Comparison of ENCODE assay signal across 35 cellular contexts in the genomic region with DNA sequence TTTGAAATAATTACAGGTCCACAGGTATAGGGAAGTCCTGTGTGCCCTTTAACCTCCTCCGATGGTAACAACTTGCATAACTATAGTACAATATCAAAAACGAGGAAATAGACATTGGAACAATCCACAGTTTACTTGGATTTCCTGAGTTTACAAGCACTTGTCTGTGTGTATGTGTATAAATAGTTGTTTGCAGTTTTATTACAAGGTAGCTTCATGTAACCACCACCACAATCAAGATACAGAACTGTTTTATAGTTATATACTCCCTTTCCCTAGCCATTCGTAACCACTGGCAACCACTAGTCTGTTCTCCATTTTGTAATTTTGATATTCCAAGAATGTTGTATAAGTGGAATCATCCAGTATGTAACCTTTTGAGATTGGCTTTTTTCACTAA.
"Had no signal": no experiment of that assay in that cellular context is flagged by ENCODE, and none has a peak within 500 bp of the region (broad histone marks: within the 10 kb centered on the region; RNA-seq: fewer than 3 reads in every experiment).

No MANE protein-coding gene starts in this region.

- H3K27ac ChIP-seq: ascending aorta, breast epithelium, cardiac muscle cell, coronary artery, dorsolateral prefrontal cortex, esophagus muscularis mucosa, foreskin keratinocyte, gastroesophageal sphincter, heart right ventricle had no signal

- H3K9me3 ChIP-seq: ascending aorta, breast epithelium, esophagus muscularis mucosa, gastroesophageal sphincter, heart right ventricle had no signal

- H3K27me3 Mint-ChIP-seq: activated CD4-positive, alpha-beta memory T cell treated with anti-CD3 and anti-CD28 coated beads for 36 hours; activated CD4-positive, alpha-beta T cell treated with anti-CD3 and anti-CD28 coated beads for 36 hours; activated CD4-positive, alpha-beta T cell treated with anti-CD3 and anti-CD28 coated beads, Interleukin-2, amount 10 ng/mL, durations not matched to agents 24 days and 14 days; activated CD8-positive, alpha-beta memory T cell treated with anti-CD3 and anti-CD28 coated beads, Interleukin-2, amount 10 ng/mL, durations not matched to agents 7 days and 5 days; activated naive CD8-positive, alpha-beta T cell treated with anti-CD3 and anti-CD28 coated beads for 36 hours; activated T-cell treated with anti-CD3 and anti-CD28 coated beads, Interleukin-2, amount 50 U/mL, for 24 hours; activated T-helper 17 cell treated with anti-CD3 and anti-CD28 coated beads, Interleukin-2, amount 50 U/mL, for 72 hours; dendritic cell treated with granulocyte-macrophage colony-stimulating factor and Interleukin-4, amounts not matched to agents 40 ng/mL and 50 ng/mL, for 4 days; T-helper 17 cell had no signal

- H3K4me3 Mint-ChIP-seq: activated CD4-positive, alpha-beta memory T cell treated with anti-CD3 and anti-CD28 coated beads for 36 hours; activated CD4-positive, alpha-beta T cell treated with anti-CD3 and anti-CD28 coated beads for 36 hours; activated CD4-positive, alpha-beta T cell treated with anti-CD3 and anti-CD28 coated beads, Interleukin-2, amount 10 ng/mL, durations not matched to agents 24 days and 14 days; activated CD8-positive, alpha-beta memory T cell treated with anti-CD3 and anti-CD28 coated beads, Interleukin-2, amount 10 ng/mL, durations not matched to agents 7 days and 5 days; activated CD8-positive, alpha-beta T cell treated with anti-CD3 and anti-CD28 coated beads, Interleukin-2, amount 10 ng/mL, durations not matched to agents 7 days and 5 days; activated naive CD8-positive, alpha-beta T cell treated with anti-CD3 and anti-CD28 coated beads for 36 hours; activated T-cell treated with anti-CD3 and anti-CD28 coated beads, Interleukin-2, amount 50 U/mL, for 24 hours; activated T-helper 17 cell treated with anti-CD3 and anti-CD28 coated beads, Interleukin-2, amount 50 U/mL, for 72 hours; brain; dendritic cell treated with granulocyte-macrophage colony-stimulating factor and Interleukin-4, amounts not matched to agents 40 ng/mL and 50 ng/mL, for 4 days; endodermal cell; T-helper 17 cell; T-helper 2 cell treated with Interferon-gamma antibody and Interleukin-4, amounts not matched to agents 5 μg/mL and 100 μg/mL, for 36 hours had no signal

- H3K4me1 Mint-ChIP-seq: endodermal cell had no signal

- ATAC-seq: activated CD4-positive, alpha-beta T cell treated with anti-CD3 and anti-CD28 coated beads for 36 hours; activated CD8-positive, alpha-beta memory T cell treated with anti-CD3 and anti-CD28 coated beads, Interleukin-2, amount 10 ng/mL, durations not matched to agents 7 days and 5 days; activated CD8-positive, alpha-beta T cell treated with anti-CD3 and anti-CD28 coated beads, Interleukin-2, amount 10 ng/mL, durations not matched to agents 7 days and 5 days; activated T-helper 17 cell treated with anti-CD3 and anti-CD28 coated beads, Interleukin-2, amount 50 U/mL, for 72 hours; foreskin keratinocyte; gastroesophageal sphincter; heart right ventricle; T-helper 17 cell had no signal

- H3K9me3 Mint-ChIP-seq: activated CD4-positive, alpha-beta memory T cell treated with anti-CD3 and anti-CD28 coated beads for 36 hours; activated CD4-positive, alpha-beta T cell treated with anti-CD3 and anti-CD28 coated beads, Interleukin-2, amount 10 ng/mL, durations not matched to agents 24 days and 14 days; activated naive CD8-positive, alpha-beta T cell treated with anti-CD3 and anti-CD28 coated beads for 36 hours; activated T-cell treated with anti-CD3 and anti-CD28 coated beads, Interleukin-2, amount 50 U/mL, for 24 hours; activated T-helper 17 cell treated with anti-CD3 and anti-CD28 coated beads, Interleukin-2, amount 50 U/mL, for 72 hours; brain; dendritic cell treated with granulocyte-macrophage colony-stimulating factor and Interleukin-4, amounts not matched to agents 40 ng/mL and 50 ng/mL, for 4 days; endodermal cell; T-helper 2 cell treated with Interferon-gamma antibody and Interleukin-4, amounts not matched to agents 5 μg/mL and 100 μg/mL, for 36 hours had no signal

- DNase-seq: activated CD4-positive, alpha-beta memory T cell treated with anti-CD3 and anti-CD28 coated beads for 36 hours; activated CD4-positive, alpha-beta T cell treated with anti-CD3 and anti-CD28 coated beads for 36 hours; activated CD4-positive, alpha-beta T cell treated with anti-CD3 and anti-CD28 coated beads, Interleukin-2, amount 10 ng/mL, durations not matched to agents 24 days and 14 days; activated CD4-positive, CD25-positive, alpha-beta regulatory T cell; activated CD4-positive, CD25-positive, alpha-beta regulatory T cell treated with anti-CD3 and anti-CD28 coated beads, Interleukin-2, amount 50 U/mL, for 72 hours; activated CD8-positive, alpha-beta memory T cell treated with anti-CD3 and anti-CD28 coated beads, Interleukin-2, amount 10 ng/mL, durations not matched to agents 7 days and 5 days; activated CD8-positive, alpha-beta memory T cell treated with anti-CD3 and anti-CD28 coated beads, Interleukin-2, amount 50 U/mL, for 4 hours; activated CD8-positive, alpha-beta T cell treated with anti-CD3 and anti-CD28 coated beads, Interleukin-2, amount 10 ng/mL, durations not matched to agents 7 days and 5 days; activated effector memory CD4-positive, alpha-beta T cell treated with Interleukin-2 at 50 U/mL for 16 hours; activated gamma-delta T cell treated with Interleukin-2 at 50 U/mL for 16 hours; activated naive CD4-positive, alpha-beta T cell treated with anti-CD3 and anti-CD28 coated beads, Interleukin-2, amount 50 U/mL, for 16 hours; activated naive CD4-positive, alpha-beta T cell treated with Interleukin-2 at 50 U/mL for 16 hours; activated naive CD8-positive, alpha-beta T cell treated with anti-CD3 and anti-CD28 coated beads for 36 hours; activated T-cell treated with anti-CD3 and anti-CD28 coated beads, Interleukin-2, amount 50 U/mL, for 24 hours; central memory CD4-positive, alpha-beta T cell; cerebellar nuclear complex; dorsolateral prefrontal cortex; effector memory CD4-positive, alpha-beta T cell; endodermal cell; erythroblast; foreskin keratinocyte; heart right ventricle; T-helper 1 cell; T-helper 17 cell; T1000 had no signal

- H3K36me3 ChIP-seq: breast epithelium had no signal

- H3K27me3 ChIP-seq: ascending aorta, breast epithelium, cardiac muscle cell, dorsolateral prefrontal cortex, esophagus muscularis mucosa, foreskin keratinocyte, gastroesophageal sphincter, heart right ventricle had no signal

- H3K4me3 ChIP-seq: ascending aorta, breast epithelium, cardiac muscle cell, coronary artery, dorsolateral prefrontal cortex, esophagus muscularis mucosa, gastroesophageal sphincter, heart right ventricle had no signal

- H3K4me1 ChIP-seq: ascending aorta, breast epithelium, foreskin keratinocyte had no signal

- H3K27ac Mint-ChIP-seq: activated CD4-positive, alpha-beta memory T cell treated with anti-CD3 and anti-CD28 coated beads for 36 hours; activated CD4-positive, alpha-beta T cell treated with anti-CD3 and anti-CD28 coated beads for 36 hours; activated CD4-positive, alpha-beta T cell treated with anti-CD3 and anti-CD28 coated beads, Interleukin-2, amount 10 ng/mL, durations not matched to agents 24 days and 14 days; activated CD8-positive, alpha-beta memory T cell treated with anti-CD3 and anti-CD28 coated beads, Interleukin-2, amount 10 ng/mL, durations not matched to agents 7 days and 5 days; activated CD8-positive, alpha-beta T cell treated with anti-CD3 and anti-CD28 coated beads, Interleukin-2, amount 10 ng/mL, durations not matched to agents 7 days and 5 days; activated naive CD8-positive, alpha-beta T cell treated with anti-CD3 and anti-CD28 coated beads for 36 hours; activated T-cell treated with anti-CD3 and anti-CD28 coated beads, Interleukin-2, amount 50 U/mL, for 24 hours; activated T-helper 17 cell treated with anti-CD3 and anti-CD28 coated beads, Interleukin-2, amount 50 U/mL, for 72 hours; brain; dendritic cell treated with granulocyte-macrophage colony-stimulating factor and Interleukin-4, amounts not matched to agents 40 ng/mL and 50 ng/mL, for 4 days; endodermal cell; T-helper 17 cell; T-helper 2 cell treated with Interferon-gamma antibody and Interleukin-4, amounts not matched to agents 5 μg/mL and 100 μg/mL, for 36 hours had no signal
